Comparison of ENCODE assay signal across 2 cellular contexts in genomic region chr6:91149914-91150674, GRCh38.
TF ChIP-seq lines count a peak whose summit lies in the region.

No MANE protein-coding gene starts in this region.

TF ChIP-seq in HepG2, 621 proteins besides CTCF, POLR2A, EP300 and RAD21:
- TF ChIP-seq HNRNPL (IDR thresholded peaks at IDR 0.05; ENCODE audit: low read depth, low read length): no peak
- TF ChIP-seq HMGXB3 (CRISPR knock-in tag; IDR thresholded peaks at IDR 0.05; ENCODE audit: borderline replicate concordance): no peak
- TF ChIP-seq TCF7L2 (IDR thresholded peaks at IDR 0.05; ENCODE audit: low read depth, low read length): no peak

TF ChIP-seq in GM23338, 12 proteins besides CTCF, POLR2A, EP300 and RAD21:
- no peak for TF ChIP-seq ZNF331 (CRISPR knock-in tag; IDR thresholded peaks at IDR 0.05; ENCODE audit: low read depth)
- no peak for TF ChIP-seq ZNF114 (CRISPR knock-in tag; IDR thresholded peaks at IDR 0.05)
- TF ChIP-seq JUNB (IDR thresholded peaks at IDR 0.05; ENCODE audit: unreplicated experiment): no peak
- no peak for TF ChIP-seq CREB1 (CRISPR knock-in tag; IDR thresholded peaks at IDR 0.05; ENCODE audit: low read depth)
- no peak for TF ChIP-seq ZNF462 (CRISPR knock-in tag; IDR thresholded peaks at IDR 0.05)
- no peak for TF ChIP-seq NANOG (IDR thresholded peaks at IDR 0.05; ENCODE audit: borderline replicate concordance)
- no peak for TF ChIP-seq EZH2 (IDR thresholded peaks at IDR 0.05; ENCODE audit: low read depth, unreplicated experiment)
- TF ChIP-seq, protein P1, sequence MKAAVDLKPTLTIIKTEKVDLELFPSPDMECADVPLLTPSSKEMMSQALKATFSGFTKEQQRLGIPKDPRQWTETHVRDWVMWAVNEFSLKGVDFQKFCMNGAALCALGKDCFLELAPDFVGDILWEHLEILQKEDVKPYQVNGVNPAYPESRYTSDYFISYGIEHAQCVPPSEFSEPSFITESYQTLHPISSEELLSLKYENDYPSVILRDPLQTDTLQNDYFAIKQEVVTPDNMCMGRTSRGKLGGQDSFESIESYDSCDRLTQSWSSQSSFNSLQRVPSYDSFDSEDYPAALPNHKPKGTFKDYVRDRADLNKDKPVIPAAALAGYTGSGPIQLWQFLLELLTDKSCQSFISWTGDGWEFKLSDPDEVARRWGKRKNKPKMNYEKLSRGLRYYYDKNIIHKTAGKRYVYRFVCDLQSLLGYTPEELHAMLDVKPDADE (IDR thresholded peaks at IDR 0.05): no peak
- TF ChIP-seq EZH2phosphoT487 (IDR thresholded peaks at IDR 0.05; ENCODE audit: unreplicated experiment): no peak
- no peak for TF ChIP-seq POLR2AphosphoS5 (IDR thresholded peaks at IDR 0.05; ENCODE audit: low read depth)
